8 cellular contexts compared by ENCODE assay signal in genomic region chr10:69123747-69124557, GRCh38.
DNase-seq lines count a peak whose midpoint lies in the region; ATAC-seq lines count a peak whose summit lies in the region.

Gene VPS26A, plus strand, starts transcription at chr10:69124178. Its CDS starts 100 bp downstream, at chr10:69124278.

- no peaks in the 10 kb centered on the region for H3K27me3 Mint-ChIP-seq in central memory CD8-positive, alpha-beta T cell

- ATAC-seq in GM19035 (IDR thresholded peaks at IDR 0.05; ENCODE audit: unreplicated experiment), result peak; percentile 87
- peak; percentile 85 for ATAC-seq in HG03354 (IDR thresholded peaks at IDR 0.05; ENCODE audit: poor library complexity, severe bottlenecking, unreplicated experiment)
- peak; percentile 87 for ATAC-seq in central memory CD8-positive, alpha-beta T cell (replicated peaks; ENCODE audit: extremely low read depth, poor library complexity, severe bottlenecking)

- H3K27ac Mint-ChIP-seq in central memory CD8-positive, alpha-beta T cell (ENCODE audit: low read depth), result peak within 1 kb of the TSS; percentile 95

- H3K9me3 Mint-ChIP-seq in central memory CD8-positive, alpha-beta T cell, result no peaks in the 10 kb centered on the region

- peak; percentile 99 for DNase-seq in AG20443 (ENCODE audit: low spot score)
- peak; percentile 81 to 95 for DNase-seq in NCI-H446 (lab: John Stamatoyannopoulos, UW)
- peak; percentile 97 for DNase-seq in activated CD4-positive, CD25-positive, alpha-beta regulatory T cell treated with anti-CD3 and anti-CD28 coated beads, Interleukin-2, amount 50 U/mL, for 16 hours (ENCODE audit: low read depth, low spot score)
- peak; percentile 98 to 99 for DNase-seq in central memory CD8-positive, alpha-beta T cell (ENCODE audit: low spot score in 2 of 2)
- peak; percentile 98 for DNase-seq in iris pigment epithelial cell (ENCODE audit: low read depth)
- peak; percentile 99 for DNase-seq in stimulated activated CD4-positive, alpha-beta T cell treated with anti-CD3 and anti-CD28 coated beads, Interleukin-12 subunit alpha, Interleukin-12 subunit beta, amount 100 ng/mL, for 4 hours

- peaks cover 19% of the 10 kb centered on the region for H3K36me3 Mint-ChIP-seq in central memory CD8-positive, alpha-beta T cell (ENCODE audit: insufficient read depth)

- peaks cover 11% of the 10 kb centered on the region for H3K4me1 Mint-ChIP-seq in central memory CD8-positive, alpha-beta T cell

- peak within 1 kb of the TSS; percentile 93 for H3K4me3 Mint-ChIP-seq in central memory CD8-positive, alpha-beta T cell

Comparison
In these comparisons a context has a peak if more than half of its experiments do, and no peak if none do; other contexts are left out.
1. Peak in every context shown above with its lines: DNase-seq and ATAC-seq.